23 cellular contexts compared by ENCODE assay signal in genomic region chr3:125104639-125105038, GRCh38. TPM values are rescaled to one million over a fixed set of nuclear protein-coding genes. Genes with fewer than 3 reads are reported as not detected.
A peak's percentile ranks its signal among the peaks of the same experiment; 100 is the strongest.
DNase-seq lines count a peak whose midpoint lies in the region; ATAC-seq, FAIRE-seq and TF ChIP-seq lines count a peak whose summit lies in the region.
"Had no signal": no experiment of that assay in that cellular context is flagged by ENCODE, and none has a peak within 500 bp of the region (broad histone marks: within the 10 kb centered on the region; RNA-seq: fewer than 3 reads in every experiment).

No MANE protein-coding gene starts in this region.

- H3K36me3 Mint-ChIP-seq in astrocyte (ENCODE audit: low read depth, unreplicated experiment): no peaks in the 10 kb centered on the region
- peaks cover 25% of the 10 kb centered on the region for H3K36me3 Mint-ChIP-seq in endodermal cell (ENCODE audit: low read depth)
- H3K36me3 Mint-ChIP-seq: CD4-positive, CD25-positive, alpha-beta regulatory T cell had no signal

- ATAC-seq in HG03097 (IDR thresholded peaks at IDR 0.05; ENCODE audit: low FRiP score, unreplicated experiment) (no peak), GM21360 (IDR thresholded peaks at IDR 0.05; ENCODE audit: unreplicated experiment) (no peak)
- ATAC-seq: A549, Panc1 had no signal

- H4K20me1 ChIP-seq in astrocyte (ENCODE audit: insufficient read depth, low read length): no peaks in the 10 kb centered on the region

- 93% methylated on average over 1 of the region's 1 CpG; no CpG with 5 or more reads in 1 of the 2 experiments for WGBS in endodermal cell (ENCODE audit: insufficient coverage in 1 of 2, insufficient read length in 1 of 2), 2 experiments

- FAIRE-seq in astrocyte (lab: Jason Lieb, UNC): no peak
- FAIRE-seq: A549 had no signal

- H2AFZ ChIP-seq in astrocyte (ENCODE audit: low read depth, low read length): no peak overlapping the region

- H3K27me3 Mint-ChIP-seq in astrocyte (ENCODE audit: low read depth, unreplicated experiment) (peaks cover 1% of the 10 kb centered on the region), endodermal cell (ENCODE audit: insufficient read depth) (no peaks in the 10 kb centered on the region)

- H3K4me3 ChIP-seq in astrocyte (ENCODE audit: insufficient read depth, low read depth, low read length) (no peak overlapping the region), fibroblast of villous mesenchyme (ENCODE audit: low read depth, low read length) (peak overlapping the region; percentile 8), endodermal cell (ENCODE audit: low read length) (no peak overlapping the region)
- H3K4me3 ChIP-seq: A549 had no signal

- DNase-seq in ELR (ENCODE audit: low read depth) (peak; percentile 25), HCEC 1CT (peak; percentile 41), astrocyte (ENCODE audit: low read depth) (peak; percentile 48), fibroblast of villous mesenchyme (ENCODE audit: low read depth) (no peak), medulla oblongata (ENCODE audit: extremely low spot score) (no peak), endodermal cell (no peak)
- DNase-seq: Calu3; CD4-positive, CD25-positive, alpha-beta regulatory T cell; DMS79 treated with DMSO at 0.1 percent for 48 hours; GDM1; KBM-7; MM.1S; NCI-H1105; NCI-H187; NCI-H2171; NCI-H510A; NCI-H82; Right ventricle myocardium superior; SK-N-SH had no signal

- no peak overlapping the region for H3K4me2 ChIP-seq in astrocyte (ENCODE audit: low read length)
- H3K4me2 ChIP-seq: A549, SK-N-SH had no signal

- H3K27ac ChIP-seq in astrocyte (ENCODE audit: low read depth, low read length) (no peak overlapping the region), endodermal cell (ENCODE audit: low read depth, low read length) (no peak overlapping the region)
- H3K27ac ChIP-seq: A549 had no signal

- no peak overlapping the region for H3K9ac ChIP-seq in astrocyte (ENCODE audit: low read length)
- no peak overlapping the region for H3K9ac ChIP-seq in endodermal cell (ENCODE audit: extremely low read depth, low read length, poor library complexity, severe bottlenecking)
- H3K9ac ChIP-seq: SK-N-SH had no signal

- H3K4me3 Mint-ChIP-seq in astrocyte (ENCODE audit: unreplicated experiment) (no peak overlapping the region), endodermal cell (no peak overlapping the region)
- H3K4me3 Mint-ChIP-seq: CD4-positive, CD25-positive, alpha-beta regulatory T cell had no signal

- TF ChIP-seq CTCF in astrocyte (IDR thresholded peaks at IDR 0.05; ENCODE audit: insufficient read depth, low read depth, low read length) (no peak), fibroblast of villous mesenchyme (IDR thresholded peaks at IDR 0.05; ENCODE audit: insufficient read depth, low read depth, low read length) (no peak), endodermal cell (conservative IDR thresholded peaks at IDR 0.05) (no peak)

- H3K27ac Mint-ChIP-seq in astrocyte (ENCODE audit: unreplicated experiment) (no peak overlapping the region), endodermal cell (no peak overlapping the region)
- H3K27ac Mint-ChIP-seq: CD4-positive, CD25-positive, alpha-beta regulatory T cell had no signal

- no peaks in the 10 kb centered on the region for H3K27me3 ChIP-seq in astrocyte (ENCODE audit: insufficient read depth, low read length)
- H3K27me3 ChIP-seq in endodermal cell (ENCODE audit: control insufficient read depth, insufficient read depth, low read length, poor library complexity, severe bottlenecking): no peaks in the 10 kb centered on the region

- H3K79me2 ChIP-seq in astrocyte (ENCODE audit: insufficient read depth, low read length): no peaks in the 10 kb centered on the region

- peaks cover 8% of the 10 kb centered on the region for H3K4me1 Mint-ChIP-seq in astrocyte (ENCODE audit: low read depth, unreplicated experiment)
- no peaks in the 10 kb centered on the region for H3K4me1 Mint-ChIP-seq in endodermal cell
- H3K4me1 Mint-ChIP-seq: CD4-positive, CD25-positive, alpha-beta regulatory T cell had no signal

- H3K4me1 ChIP-seq in astrocyte (ENCODE audit: insufficient read depth, low read length) (peaks cover 22% of the 10 kb centered on the region), endodermal cell (ENCODE audit: control insufficient read depth, insufficient read depth, low read length) (no peaks in the 10 kb centered on the region)

- H3K9me3 ChIP-seq in astrocyte (ENCODE audit: insufficient read depth, low read depth, low read length): no peaks in the 10 kb centered on the region
- no peaks in the 10 kb centered on the region for H3K9me3 ChIP-seq in endodermal cell (ENCODE audit: control insufficient read depth, low read length)
- H3K9me3 ChIP-seq: A549, SK-N-SH had no signal

- peaks cover 2% of the 10 kb centered on the region for H3K9me3 Mint-ChIP-seq in astrocyte (ENCODE audit: unreplicated experiment)
- peaks cover 2% of the 10 kb centered on the region for H3K9me3 Mint-ChIP-seq in endodermal cell

- H3K36me3 ChIP-seq in astrocyte (ENCODE audit: insufficient read depth, low read length) (no peaks in the 10 kb centered on the region), endodermal cell (ENCODE audit: control insufficient read depth, insufficient read depth, low read length) (no peaks in the 10 kb centered on the region)

RNA-seq across cellular contexts. Expression of gene HEG1, which starts 48.8 kb away (rescaled TPM):
- total RNA-seq in astrocyte (62.1 and 65.7 TPM in 2 replicates), fibroblast of villous mesenchyme (110 and 199 TPM in 2 replicates), endodermal cell (10 to 100 TPM; 25.5 to 27.0 TPM)
- polyA plus RNA-seq in endodermal cell (2013, experiment 1 of 2): 30.3 TPM
- 35.4 TPM for polyA plus RNA-seq in endodermal cell (2013, experiment 2 of 2)

Comparison
In these comparisons a context has a peak if more than half of its experiments do, and no peak if none do; other contexts are left out.
1. DNase-seq: peak in ELR (single experiment), HCEC 1CT (single experiment) and astrocyte (single experiment); none in fibroblast of villous mesenchyme (single experiment), medulla oblongata (single experiment) and endodermal cell (single experiment).